Comparison of ENCODE assay signal across 8 cellular contexts in genomic region chr10:91163269-91163708, GRCh38. TPM values are rescaled to one million over a fixed set of nuclear protein-coding genes. Genes with fewer than 3 reads are reported as not detected.
DNase-seq lines count a peak whose midpoint lies in the region; ATAC-seq and TF ChIP-seq lines count a peak whose summit lies in the region.

No MANE protein-coding gene starts in this region.

- no peaks in the 10 kb centered on the region for H3K9me3 Mint-ChIP-seq in endodermal cell

- peak; percentile 57 for ATAC-seq in HG02852 (IDR thresholded peaks at IDR 0.05; ENCODE audit: unreplicated experiment)

- peak overlapping the region; percentile 79 for H3K4me3 ChIP-seq in endodermal cell (ENCODE audit: low read length)
- H3K4me3 ChIP-seq in mononuclear cell (ENCODE audit: low read length) = peak overlapping the region; percentile 78

- 0% methylated on average over 7 to 56 of the region's 56 CpGs for WGBS in endodermal cell (ENCODE audit: insufficient coverage in 1 of 2, insufficient read length in 1 of 2), 2 experiments

- peaks cover 3% of the 10 kb centered on the region for H3K4me1 Mint-ChIP-seq in endodermal cell

- H3K27me3 ChIP-seq in endodermal cell (ENCODE audit: control insufficient read depth, insufficient read depth, low read length, poor library complexity, severe bottlenecking) (peaks cover 87% of the 10 kb centered on the region), mononuclear cell (ENCODE audit: insufficient read depth, low read length) (no peaks in the 10 kb centered on the region)

- H3K36me3 ChIP-seq in endodermal cell (ENCODE audit: control insufficient read depth, insufficient read depth, low read length) = no peaks in the 10 kb centered on the region

- no peak for TF ChIP-seq CTCF in endodermal cell (conservative IDR thresholded peaks at IDR 0.05)

- no peak overlapping the region for H3K27ac Mint-ChIP-seq in endodermal cell

- H3K9me3 ChIP-seq in endodermal cell (ENCODE audit: control insufficient read depth, low read length) (no peaks in the 10 kb centered on the region), mononuclear cell (ENCODE audit: low read depth, low read length) (no peaks in the 10 kb centered on the region)

- H3K4me1 ChIP-seq in endodermal cell (ENCODE audit: control insufficient read depth, insufficient read depth, low read length) (peaks cover 2% of the 10 kb centered on the region), mononuclear cell (ENCODE audit: insufficient read depth, low read length) (peaks cover 18% of the 10 kb centered on the region)

- no peaks in the 10 kb centered on the region for H3K36me3 Mint-ChIP-seq in endodermal cell (ENCODE audit: low read depth)

- no peak overlapping the region for H3K27ac ChIP-seq in endodermal cell (ENCODE audit: low read depth, low read length)

- H3K9ac ChIP-seq in endodermal cell (ENCODE audit: extremely low read depth, low read length, poor library complexity, severe bottlenecking) = peak overlapping the region; percentile 6

- H3K27me3 Mint-ChIP-seq in endodermal cell (ENCODE audit: insufficient read depth) = peaks cover 87% of the 10 kb centered on the region

- DNase-seq in NCI-H82 (lab: John Stamatoyannopoulos, UW) (peak; percentile 61), NCI-H82 treated with DMSO at 0.1 percent for 48 hours (lab: John Stamatoyannopoulos, UW; ENCODE audit: unreplicated experiment) (no peak), NCI-H345 (lab: John Stamatoyannopoulos, UW) (peak; percentile 38), endodermal cell (peak; percentile 82)
- DNase-seq in activated CD8-positive, alpha-beta memory T cell treated with anti-CD3 and anti-CD28 coated beads, Interleukin-2, amount 50 U/mL, for 4 hours = peak; percentile 74
- peak; percentile 54 for DNase-seq in stimulated activated CD8-positive, alpha-beta memory T cell treated with anti-CD3 and anti-CD28 coated beads, Interleukin-2, amount 100 ng/mL, for 48 hours (ENCODE audit: low read depth in 2 of 2)

- H3K4me3 Mint-ChIP-seq in endodermal cell = peak overlapping the region; percentile 56

RNA-seq across cellular contexts. Expression of gene PCGF5, which starts 57.2 kb away (rescaled TPM):
- total RNA-seq in endodermal cell (1 to 10 TPM; 6.8 to 9.2 TPM), mononuclear cell (106 TPM)
- 16.0 TPM for polyA plus RNA-seq in endodermal cell (2013, experiment 1 of 2)
- polyA plus RNA-seq in endodermal cell (2013, experiment 2 of 2) = 16.5 TPM

Comparison
In these comparisons a context has a peak if more than half of its experiments do, and no peak if none do; other contexts are left out.
1. RNA of gene PCGF5, which starts 57.2 kb away (total RNA-seq): 106 TPM in mononuclear cell (single experiment); 6.8 to 9.2 TPM in endodermal cell; every median in the first group is over 10 times any median in the second.